In the genomic region with DNA sequence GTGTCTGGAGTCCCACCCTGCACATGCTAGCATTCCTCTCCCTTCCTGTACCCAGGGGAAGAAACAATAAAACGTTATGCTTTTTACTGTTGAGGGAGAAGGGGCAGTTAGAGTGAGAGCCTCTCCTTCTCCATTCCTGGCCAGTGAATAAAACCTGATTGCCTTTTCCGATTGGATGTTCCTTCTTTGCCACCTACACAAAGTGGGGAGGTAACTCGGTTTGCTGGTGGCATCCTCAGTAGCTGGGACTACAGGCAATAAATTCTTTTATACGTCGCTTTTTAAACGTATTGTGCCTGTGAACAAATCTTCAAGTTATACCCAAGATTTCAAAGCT, we compare ENCODE assay signal across 8 cellular contexts. TPM values are rescaled to one million over a fixed set of nuclear protein-coding genes. Genes with fewer than 3 reads are reported as not detected.
DNase-seq lines count a peak whose midpoint lies in the region; ATAC-seq, FAIRE-seq and TF ChIP-seq lines count a peak whose summit lies in the region.

No MANE protein-coding gene starts in this region.

- peak overlapping the region; percentile 95 for H3K27ac Mint-ChIP-seq in astrocyte (ENCODE audit: unreplicated experiment)

- H3K36me3 ChIP-seq in heart left ventricle (peaks cover 0 to 14% (median 8%) of the 10 kb centered on the region in 9 donors), astrocyte (ENCODE audit: insufficient read depth, low read length) (no peaks in the 10 kb centered on the region), lower lobe of right lung (peaks cover 19% of the 10 kb centered on the region), upper lobe of left lung (peaks cover 0 to 13% (median 7%) of the 10 kb centered on the region in 4 donors)

- intact Hi-C loops in heart left ventricle (cut with DNase I) = loop anchor here in 1 of 10 donors (1.0 kb wide), 1 partner anchor 50 kb away; no protein-coding TSS in a partner anchor
- intact Hi-C loops in Right ventricle myocardium inferior (cut with DNase I) = no loop called here
- intact Hi-C loops in lower lobe of right lung (cut with DNase I) = no loop called here

- H3K4me3 Mint-ChIP-seq in astrocyte (ENCODE audit: unreplicated experiment) = peak overlapping the region; percentile 89

- H2AFZ ChIP-seq in astrocyte (ENCODE audit: low read depth, low read length) = peak overlapping the region; percentile 83

- H3K9me3 ChIP-seq in heart left ventricle (no peaks in the 10 kb centered on the region), astrocyte (ENCODE audit: insufficient read depth, low read depth, low read length) (no peaks in the 10 kb centered on the region), lower lobe of right lung (no peaks in the 10 kb centered on the region), upper lobe of left lung (no peaks in the 10 kb centered on the region)

- TF ChIP-seq CTCF in heart left ventricle (IDR thresholded peaks at IDR 0.05) (no peak), astrocyte (IDR thresholded peaks at IDR 0.05; ENCODE audit: insufficient read depth, low read depth, low read length) (no peak), lower lobe of right lung (IDR thresholded peaks at IDR 0.05) (no peak), upper lobe of left lung (IDR thresholded peaks at IDR 0.05) (no peak)

- DNase-seq in heart left ventricle (no peak), Right ventricle myocardium inferior (ENCODE audit: missing footprints) (no peak), astrocyte (ENCODE audit: low read depth) (no peak), lower lobe of right lung (no peak), upper lobe of left lung (no peak), DMS153 (lab: John Stamatoyannopoulos, UW) (no peak), SIG-M5 (lab: John Stamatoyannopoulos, UW) (no peak)

- H3K27ac ChIP-seq in heart left ventricle = peak overlapping the region in 11 of 12 donors; percentile 61 to 90 (median 83)
- peak overlapping the region; percentile 40 for H3K27ac ChIP-seq in astrocyte (ENCODE audit: low read depth, low read length)
- peak overlapping the region; percentile 78 for H3K27ac ChIP-seq in lower lobe of right lung
- H3K27ac ChIP-seq in upper lobe of left lung = peak overlapping the region; percentile 32 to 93 (median 78)

- H3K4me3 ChIP-seq in heart left ventricle (peak overlapping the region in 11 of 12 donors; percentile 14 to 98 (median 89)), astrocyte (ENCODE audit: insufficient read depth, low read depth, low read length) (peak overlapping the region; percentile 60), lower lobe of right lung (peak overlapping the region; percentile 79), upper lobe of left lung (peak overlapping the region in 3 of 4 donors; percentile 83 to 93 (median 89))

- H3K9ac ChIP-seq in astrocyte (ENCODE audit: low read length) = peak overlapping the region; percentile 72

- FAIRE-seq in astrocyte (lab: Jason Lieb, UNC) = no peak

- no peaks in the 10 kb centered on the region for H3K27me3 Mint-ChIP-seq in astrocyte (ENCODE audit: low read depth, unreplicated experiment)

- H3K36me3 Mint-ChIP-seq in astrocyte (ENCODE audit: low read depth, unreplicated experiment) = peaks cover 13% of the 10 kb centered on the region

- H4K20me1 ChIP-seq in astrocyte (ENCODE audit: insufficient read depth, low read length) = no peaks in the 10 kb centered on the region

- peaks cover 0 to 18% (median 9%) of the 10 kb centered on the region in 12 donors for H3K4me1 ChIP-seq in heart left ventricle
- H3K4me1 ChIP-seq in astrocyte (ENCODE audit: insufficient read depth, low read length) = peaks cover 4% of the 10 kb centered on the region
- peaks cover 15% of the 10 kb centered on the region for H3K4me1 ChIP-seq in lower lobe of right lung
- peaks cover 5 to 18% (median 11%) of the 10 kb centered on the region in 4 donors for H3K4me1 ChIP-seq in upper lobe of left lung

- no peaks in the 10 kb centered on the region for H3K9me3 Mint-ChIP-seq in astrocyte (ENCODE audit: unreplicated experiment)

- TF ChIP-seq POLR2A in heart left ventricle (IDR thresholded peaks at IDR 0.05) (no peak), upper lobe of left lung (IDR thresholded peaks at IDR 0.05) (no peak)

- no peaks in the 10 kb centered on the region for H3K27me3 ChIP-seq in heart left ventricle
- peaks cover 15% of the 10 kb centered on the region for H3K27me3 ChIP-seq in astrocyte (ENCODE audit: insufficient read depth, low read length)
- H3K27me3 ChIP-seq in lower lobe of right lung (ENCODE audit: low read depth) = no peaks in the 10 kb centered on the region
- H3K27me3 ChIP-seq in upper lobe of left lung = no peaks in the 10 kb centered on the region

- H3K79me2 ChIP-seq in astrocyte (ENCODE audit: insufficient read depth, low read length) = peaks cover 6% of the 10 kb centered on the region

- peaks cover 1% of the 10 kb centered on the region for H3K4me1 Mint-ChIP-seq in astrocyte (ENCODE audit: low read depth, unreplicated experiment)

- TF ChIP-seq EP300 in upper lobe of left lung (IDR thresholded peaks at IDR 0.05) = no peak

- WGBS in heart left ventricle, 4 donors = 33 to 45% (median 40%) methylated on average over 6 of the region's 6 CpGs
- 40 to 42% methylated on average over 6 of the region's 6 CpGs for WGBS in upper lobe of left lung, 2 donors

- peak overlapping the region; percentile 91 for H3K4me2 ChIP-seq in astrocyte (ENCODE audit: low read length)

- no peak for ATAC-seq in heart left ventricle
- ATAC-seq in Right ventricle myocardium inferior = no peak
- ATAC-seq in lower lobe of right lung = no peak
- no peak for ATAC-seq in upper lobe of left lung (ENCODE audit: low FRiP score in 2 of 2)
- no peak for ATAC-seq in GM21529 (IDR thresholded peaks at IDR 0.05; ENCODE audit: unreplicated experiment)

RNA-seq across cellular contexts. Expression of gene MVB12A, which starts 0.7 kb away (rescaled TPM):
- total RNA-seq in heart left ventricle (10 to 100 TPM; 11.8 to 41.5 (median 18.5) TPM), Right ventricle myocardium inferior (19.9 TPM), astrocyte (41.0 and 50.1 TPM in 2 replicates), lower lobe of right lung (45.3 TPM), upper lobe of left lung (10 to 100 TPM; 25.1 to 55.2 (median 49.1) TPM)
- polyA plus RNA-seq in heart left ventricle = 10 to 100 TPM; 30.7 to 46.5 TPM

RNA-seq across cellular contexts. Expression of gene BST2, which starts 13.7 kb away (rescaled TPM):
- 100 to 1,000 TPM in 1 of 9 donors, 10 to 100 TPM in 8; 28.6 to 116 (median 49.4) TPM for total RNA-seq in heart left ventricle
- polyA plus RNA-seq in heart left ventricle = 10 to 100 TPM; 37.1 to 64.1 TPM
- total RNA-seq in Right ventricle myocardium inferior = 54.5 TPM
- 301 and 376 TPM in 2 replicates for total RNA-seq in astrocyte
- 165 TPM for total RNA-seq in lower lobe of right lung
- total RNA-seq in upper lobe of left lung = 100 to 1,000 TPM in 1 of 6 donors, 10 to 100 TPM in 5; 30.4 to 197 (median 74.1) TPM

RNA-seq across cellular contexts. Expression of gene CCDC194, which starts 25.1 kb away (rescaled TPM):
- total RNA-seq in heart left ventricle (under 1 TPM in 2 of 9 donors, not detected in 7; 0.37 to 0.53 TPM), Right ventricle myocardium inferior (not detected), astrocyte (14.1 and 15.5 TPM in 2 replicates), lower lobe of right lung (1.5 TPM), upper lobe of left lung (1 to 10 TPM in 2 of 6 donors, under 1 TPM in 1, not detected in 3; 0.83 to 2.2 (median 2.1) TPM)
- polyA plus RNA-seq in heart left ventricle = under 1 TPM in 1 of 2 donors, not detected in 1; 0.23 TPM

RNA-seq across cellular contexts. Expression of gene TMEM221, which starts 29.3 kb away (rescaled TPM):
- total RNA-seq in heart left ventricle (under 1 TPM in 1 of 9 donors, not detected in 8; 0.52 TPM), Right ventricle myocardium inferior (not detected), astrocyte (0.19 and 0.23 TPM in 2 replicates), lower lobe of right lung (not detected), upper lobe of left lung (under 1 TPM in 1 of 6 donors, not detected in 5; 0.14 TPM)
- polyA plus RNA-seq in heart left ventricle = under 1 TPM in 1 of 2 donors, not detected in 1; 0.04 TPM

RNA-seq across cellular contexts. Expression of gene NXNL1, which starts 41.6 kb away (rescaled TPM):
- total RNA-seq in heart left ventricle = 1 to 10 TPM in 1 of 9 donors, under 1 TPM in 3, not detected in 5; 0.32 to 1.1 (median 0.57) TPM
- polyA plus RNA-seq in heart left ventricle = under 1 TPM in 1 of 2 donors, not detected in 1; 0.69 TPM
- not detected for total RNA-seq in Right ventricle myocardium inferior
- total RNA-seq in astrocyte = not detected in 2 replicates
- total RNA-seq in lower lobe of right lung = not detected
- total RNA-seq in upper lobe of left lung = not detected
